ENCODE assay signal across 11 cellular contexts in genomic region chr7:27108390-27109127, GRCh38. TPM values are rescaled to one million over a fixed set of nuclear protein-coding genes. Genes with fewer than 3 reads are reported as not detected.
DNase-seq lines count a peak whose midpoint lies in the region; ATAC-seq and TF ChIP-seq lines count a peak whose summit lies in the region.
"Had no signal": no experiment of that assay in that cellular context is flagged by ENCODE, and none has a peak within 500 bp of the region (broad histone marks: within the 10 kb centered on the region; RNA-seq: fewer than 3 reads in every experiment).

No MANE protein-coding gene starts in this region.

- no peaks in the 10 kb centered on the region for H3K36me3 ChIP-seq in thyroid gland

- no peaks in the 10 kb centered on the region; the same call in 1 of the 2 replicates for H3K36me3 Mint-ChIP-seq in WTC11
- H3K36me3 Mint-ChIP-seq in mesothelial cell of epicardium: peaks cover 3% of the 10 kb centered on the region

- intact Hi-C loops in Right ventricle myocardium inferior (cut with DNase I) (no loop called here), thyroid gland (cut with DNase I) (no loop called here), head of caudate nucleus (cut with DNase I) (no loop called here)

- peak; percentile 72 for DNase-seq in WTC11 (ENCODE audit: low spot score)
- no peak for DNase-seq in Right ventricle myocardium inferior (ENCODE audit: missing footprints)
- no peak for DNase-seq in mesothelial cell of epicardium (ENCODE audit: low spot score in 2 of 2, unreplicated experiment in 2 of 2)
- no peak for DNase-seq in thyroid gland
- DNase-seq in foreskin fibroblast: no peak
- DNase-seq in head of caudate nucleus: no peak
- DNase-seq in EL: no peak
- no peak for DNase-seq in AG20443 (ENCODE audit: low spot score)
- DNase-seq: DMS153, HFFc6, SK-N-SH had no signal

- POLR2A ChIA-PET in WTC11 (lab: Charles Lee): interaction anchor here (0.8 to 0.9 kb wide), 2 partner anchors 9 to 10 kb away, joined by 3 read pairs; no protein-coding TSS in a partner anchor

- peak in 1 of 2 donors; percentile 50 for TF ChIP-seq POLR2A in thyroid gland (IDR thresholded peaks at IDR 0.05)

- peak overlapping the region; percentile 76 to 93 (median 82) for H3K27ac ChIP-seq in thyroid gland

- H3K9me3 Mint-ChIP-seq in WTC11: no peaks in the 10 kb centered on the region
- H3K9me3 Mint-ChIP-seq in mesothelial cell of epicardium: no peaks in the 10 kb centered on the region
- H3K9me3 Mint-ChIP-seq: HFFc6 had no signal

- no peak for TF ChIP-seq CTCF in WTC11 (IDR thresholded peaks at IDR 0.05)
- no peak for TF ChIP-seq CTCF in mesothelial cell of epicardium (IDR thresholded peaks at IDR 0.05; ENCODE audit: unreplicated experiment)
- no peak for TF ChIP-seq CTCF in thyroid gland (IDR thresholded peaks at IDR 0.05)
- no peak for TF ChIP-seq CTCF in foreskin fibroblast (IDR thresholded peaks at IDR 0.05; ENCODE audit: low read depth, low read length)

- ATAC-seq in WTC11 (peak; percentile 72), Right ventricle myocardium inferior (peak; percentile 46)

- peaks cover 0 to 11% of the 10 kb centered on the region in 2 donors for H3K4me1 ChIP-seq in thyroid gland

- H3K4me3 Mint-ChIP-seq in WTC11 (peak overlapping the region; percentile 63), mesothelial cell of epicardium (peak overlapping the region; percentile 98)
- H3K4me3 Mint-ChIP-seq: HFFc6 had no signal

- no peaks in the 10 kb centered on the region for H3K9me3 ChIP-seq in thyroid gland
- H3K9me3 ChIP-seq: SK-N-SH had no signal

- WGBS in thyroid gland, 2 donors: 9 to 26% methylated on average over 35 to 40 of the region's 41 CpGs

- peaks cover 33% of the 10 kb centered on the region for H3K27me3 ChIP-seq in thyroid gland

- H3K4me1 Mint-ChIP-seq in WTC11 (peaks cover 26% of the 10 kb centered on the region), mesothelial cell of epicardium (peaks cover 78% of the 10 kb centered on the region)

- H3K27ac Mint-ChIP-seq in WTC11: no peak overlapping the region
- H3K27ac Mint-ChIP-seq in mesothelial cell of epicardium: peak overlapping the region; percentile 100
- H3K27ac Mint-ChIP-seq: HFFc6 had no signal

- H3K27me3 Mint-ChIP-seq in WTC11 (ENCODE audit: low read depth): peaks cover 99% of the 10 kb centered on the region
- no peaks in the 10 kb centered on the region for H3K27me3 Mint-ChIP-seq in mesothelial cell of epicardium (ENCODE audit: low read depth)

- CTCF ChIA-PET in WTC11 (lab: Charles Lee): interaction anchor here (0.6 to 1.9 kb wide), 4 partner anchors 10 to 265 kb away, joined by 3 to 4 read pairs (median 4); no protein-coding TSS in a partner anchor

- H3K4me3 ChIP-seq in thyroid gland (replicated peaks in 1 of 3) (peak overlapping the region in 1 of 3 donors; percentile 19), foreskin fibroblast (ENCODE audit: low read depth in 1 of 2, low read length in 2 of 2) (no peak overlapping the region)

TF ChIP-seq in WTC11, 78 proteins besides CTCF, POLR2A, EP300 and RAD21:
- TF ChIP-seq ERG (CRISPR knock-in tag; IDR thresholded peaks at IDR 0.05): no peak
- TF ChIP-seq ELF4 (CRISPR knock-in tag; IDR thresholded peaks at IDR 0.05; ENCODE audit: low read depth): no peak
- no peak for TF ChIP-seq ARID4B (CRISPR knock-in tag; IDR thresholded peaks at IDR 0.05; ENCODE audit: borderline replicate concordance)

RNA-seq across cellular contexts. Expression of gene HOXA2, which starts 6.1 kb away (rescaled TPM):
- not detected in 3 replicates for total RNA-seq in WTC11 (2021)
- 0.14 TPM for total RNA-seq in Right ventricle myocardium inferior
- 30.3 to 33.9 TPM (median 30.8 TPM) in 3 replicates for total RNA-seq in mesothelial cell of epicardium
- total RNA-seq in thyroid gland: 1 to 10 TPM in 2 of 4 donors, under 1 TPM in 2; 0.73 to 2.7 (median 1.7) TPM

RNA-seq across cellular contexts. Expression of gene HOXA1, which starts 12.8 kb away (rescaled TPM):
- total RNA-seq in WTC11 (2021): not detected in 3 replicates
- not detected for total RNA-seq in Right ventricle myocardium inferior
- 13.7 to 14.6 TPM (median 14.0 TPM) in 3 replicates for total RNA-seq in mesothelial cell of epicardium
- total RNA-seq in thyroid gland: under 1 TPM in 2 of 4 donors, not detected in 2; 0.67 to 0.78 TPM

RNA-seq across cellular contexts. Expression of gene HOXA4, which starts 22.0 kb away (rescaled TPM):
- total RNA-seq in WTC11 (2021): not detected in 3 replicates
- 0.14 TPM for total RNA-seq in Right ventricle myocardium inferior
- total RNA-seq in mesothelial cell of epicardium: 51.0 to 55.9 TPM (median 54.7 TPM) in 3 replicates
- 1 to 10 TPM in 3 of 4 donors, under 1 TPM in 1; 0.56 to 2.1 (median 1.3) TPM for total RNA-seq in thyroid gland

RNA-seq across cellular contexts. Expression of gene HOXA5, which starts 34.9 kb away (rescaled TPM):
- total RNA-seq in WTC11 (2021): 0.14 TPM in 1 of 3 replicates, not detected in the others
- not detected for total RNA-seq in Right ventricle myocardium inferior
- 128 to 133 TPM (median 133 TPM) in 3 replicates for total RNA-seq in mesothelial cell of epicardium
- 1 to 10 TPM; 2.0 to 4.4 (median 3.3) TPM for total RNA-seq in thyroid gland

RNA-seq across cellular contexts. Expression of gene HOXA6, which starts 39.0 kb away (rescaled TPM):
- total RNA-seq in WTC11 (2021) (not detected in 3 replicates), Right ventricle myocardium inferior (not detected), mesothelial cell of epicardium (43.7 to 45.6 TPM (median 44.4 TPM) in 3 replicates), thyroid gland (1 to 10 TPM in 2 of 4 donors, not detected in 2; 1.1 to 1.6 TPM)

Comparison
In these comparisons a context has a peak if more than half of its experiments do, and no peak if none do; other contexts are left out.
1. RNA of gene HOXA4, which starts 22.0 kb away (total RNA-seq): 51.0 to 55.9 TPM in mesothelial cell of epicardium; 0.56 to 2.1 TPM in thyroid gland, 0.14 TPM in Right ventricle myocardium inferior (single experiment) and not detected in WTC11; every median in the first group is over 10 times any median in the second.